In genomic region chr12:1575287-1575798, GRCh38 we compare ENCODE assay signal across 9 cellular contexts. TPM values are rescaled to one million over a fixed set of nuclear protein-coding genes. Genes with fewer than 3 reads are reported as not detected.
A peak's percentile ranks its signal among the peaks of the same experiment; 100 is the strongest.
DNase-seq lines count a peak whose midpoint lies in the region; ATAC-seq and TF ChIP-seq lines count a peak whose summit lies in the region.
"Had no signal": no experiment of that assay in that cellular context is flagged by ENCODE, and none has a peak within 500 bp of the region (broad histone marks: within the 10 kb centered on the region; RNA-seq: fewer than 3 reads in every experiment).

No MANE protein-coding gene starts in this region.

- POLR2A ChIA-PET in activated CD8-positive, alpha-beta T cell treated with anti-CD3 and anti-CD28 coated beads for 36 hours (lab: Charles Lee) = no interaction called here
- POLR2A ChIA-PET in activated CD8-positive, alpha-beta T cell treated with anti-CD3 and anti-CD28 coated beads, Interleukin-2, amount 10 ng/mL, durations not matched to agents 7 days and 5 days (lab: Charles Lee) = no interaction called here
- POLR2A ChIA-PET in naive thymus-derived CD8-positive, alpha-beta T cell (lab: Charles Lee) = interaction anchor here (0.6 kb wide), 1 partner anchor 192 kb away, joined by 6 read pairs; no protein-coding TSS in a partner anchor

- H3K36me3 ChIP-seq in lower lobe of right lung = no peaks in the 10 kb centered on the region
- no peaks in the 10 kb centered on the region for H3K36me3 ChIP-seq in vagina

- H3K4me3 ChIP-seq in cardiac fibroblast (replicated peaks in 1 of 2; ENCODE audit: low read depth in 2 of 2, low read length in 2 of 2) (no peak overlapping the region), lower lobe of right lung (no peak overlapping the region), vagina (peak overlapping the region in 1 of 2 donors; percentile 33)

- peaks cover 2% of the 10 kb centered on the region for H3K4me1 Mint-ChIP-seq in activated CD8-positive, alpha-beta T cell treated with anti-CD3 and anti-CD28 coated beads for 36 hours (ENCODE audit: low read depth)
- no peaks in the 10 kb centered on the region for H3K4me1 Mint-ChIP-seq in activated CD8-positive, alpha-beta T cell treated with anti-CD3 and anti-CD28 coated beads, Interleukin-2, amount 10 ng/mL, durations not matched to agents 7 days and 5 days (ENCODE audit: low read depth)
- peaks cover 0 to 9% (median 2%) of the 10 kb centered on the region in 4 donors for H3K4me1 Mint-ChIP-seq in naive thymus-derived CD8-positive, alpha-beta T cell

- DNase-seq in activated CD8-positive, alpha-beta T cell treated with anti-CD3 and anti-CD28 coated beads for 36 hours = no peak
- DNase-seq in activated CD8-positive, alpha-beta T cell treated with anti-CD3 and anti-CD28 coated beads, Interleukin-2, amount 10 ng/mL, durations not matched to agents 7 days and 5 days = no peak
- DNase-seq in cardiac fibroblast (ENCODE audit: low read depth in 2 of 2) = peak; percentile 27 to 39
- DNase-seq in lower lobe of right lung = no peak
- DNase-seq in vagina (ENCODE audit: extremely low spot score in 2 of 2) = no peak
- DNase-seq in naive thymus-derived CD8-positive, alpha-beta T cell = no peak
- DNase-seq in activated gamma-delta T cell (lab: John Stamatoyannopoulos, UW) = no peak
- no peak for DNase-seq in NCI-H2227 (lab: John Stamatoyannopoulos, UW; ENCODE audit: unreplicated experiment)

- H3K36me3 Mint-ChIP-seq in activated CD8-positive, alpha-beta T cell treated with anti-CD3 and anti-CD28 coated beads for 36 hours (ENCODE audit: low read depth) = peaks cover 1% of the 10 kb centered on the region
- peaks cover 2% of the 10 kb centered on the region for H3K36me3 Mint-ChIP-seq in activated CD8-positive, alpha-beta T cell treated with anti-CD3 and anti-CD28 coated beads, Interleukin-2, amount 10 ng/mL, durations not matched to agents 7 days and 5 days (ENCODE audit: low read depth)
- H3K36me3 Mint-ChIP-seq in naive thymus-derived CD8-positive, alpha-beta T cell = peaks cover 0 to 13% (median 2%) of the 10 kb centered on the region in 3 donors

- H3K27ac ChIP-seq in lower lobe of right lung (peak overlapping the region; percentile 8), vagina (peak overlapping the region; percentile 64)

- TF ChIP-seq CTCF in activated CD8-positive, alpha-beta T cell treated with anti-CD3 and anti-CD28 coated beads for 36 hours (IDR thresholded peaks at IDR 0.05) = no peak
- TF ChIP-seq CTCF in cardiac fibroblast (IDR thresholded peaks at IDR 0.05; ENCODE audit: low read depth, low read length) = no peak
- TF ChIP-seq CTCF in lower lobe of right lung (IDR thresholded peaks at IDR 0.05) = no peak
- TF ChIP-seq CTCF in vagina (IDR thresholded peaks at IDR 0.05) = no peak

- TF ChIP-seq POLR2A in vagina (IDR thresholded peaks at IDR 0.05) = no peak

- intact Hi-C loops in activated CD8-positive, alpha-beta T cell treated with anti-CD3 and anti-CD28 coated beads for 36 hours (cut with micrococcal nuclease) = no loop called here
- intact Hi-C loops in lower lobe of right lung (cut with DNase I) = no loop called here
- intact Hi-C loops in vagina (cut with DNase I) = no loop called here

- no peak for ATAC-seq in activated CD8-positive, alpha-beta T cell treated with anti-CD3 and anti-CD28 coated beads for 36 hours
- ATAC-seq in activated CD8-positive, alpha-beta T cell treated with anti-CD3 and anti-CD28 coated beads, Interleukin-2, amount 10 ng/mL, durations not matched to agents 7 days and 5 days = no peak
- ATAC-seq in lower lobe of right lung = peak in 1 of 2 donors; percentile 5
- no peak for ATAC-seq in naive thymus-derived CD8-positive, alpha-beta T cell

- H3K4me1 ChIP-seq in lower lobe of right lung (peaks cover 23% of the 10 kb centered on the region), vagina (peaks cover 23% of the 10 kb centered on the region)

- no peaks in the 10 kb centered on the region for H3K27me3 ChIP-seq in lower lobe of right lung (ENCODE audit: low read depth)
- H3K27me3 ChIP-seq in vagina = no peaks in the 10 kb centered on the region

- CTCF ChIA-PET in activated CD8-positive, alpha-beta T cell treated with anti-CD3 and anti-CD28 coated beads for 36 hours (lab: Charles Lee) = interaction anchor here (3.2 to 10.4 kb wide), 2 partner anchors 8 to 458 kb away, joined by 11 to 177 read pairs; no protein-coding TSS in a partner anchor
- CTCF ChIA-PET in activated CD8-positive, alpha-beta T cell treated with anti-CD3 and anti-CD28 coated beads, Interleukin-2, amount 10 ng/mL, durations not matched to agents 7 days and 5 days (lab: Charles Lee) = interaction anchor here (1.6 to 1.8 kb wide), 2 partner anchors 8 to 458 kb away, joined by 4 to 11 read pairs; no protein-coding TSS in a partner anchor

- H3K27me3 Mint-ChIP-seq in activated CD8-positive, alpha-beta T cell treated with anti-CD3 and anti-CD28 coated beads for 36 hours = peaks cover 2% of the 10 kb centered on the region
- peaks cover 8% of the 10 kb centered on the region for H3K27me3 Mint-ChIP-seq in activated CD8-positive, alpha-beta T cell treated with anti-CD3 and anti-CD28 coated beads, Interleukin-2, amount 10 ng/mL, durations not matched to agents 7 days and 5 days (ENCODE audit: low read depth)
- peaks cover 0 to 3% (median 0%) of the 10 kb centered on the region in 5 donors for H3K27me3 Mint-ChIP-seq in naive thymus-derived CD8-positive, alpha-beta T cell

- peak overlapping the region; percentile 11 for H3K27ac Mint-ChIP-seq in activated CD8-positive, alpha-beta T cell treated with anti-CD3 and anti-CD28 coated beads for 36 hours
- H3K27ac Mint-ChIP-seq in activated CD8-positive, alpha-beta T cell treated with anti-CD3 and anti-CD28 coated beads, Interleukin-2, amount 10 ng/mL, durations not matched to agents 7 days and 5 days = no peak overlapping the region
- no peak overlapping the region for H3K27ac Mint-ChIP-seq in naive thymus-derived CD8-positive, alpha-beta T cell

- H3K4me3 Mint-ChIP-seq in activated CD8-positive, alpha-beta T cell treated with anti-CD3 and anti-CD28 coated beads for 36 hours = no peak overlapping the region
- H3K4me3 Mint-ChIP-seq in activated CD8-positive, alpha-beta T cell treated with anti-CD3 and anti-CD28 coated beads, Interleukin-2, amount 10 ng/mL, durations not matched to agents 7 days and 5 days = no peak overlapping the region
- H3K4me3 Mint-ChIP-seq in naive thymus-derived CD8-positive, alpha-beta T cell = no peak overlapping the region

- no peaks in the 10 kb centered on the region for H3K9me3 Mint-ChIP-seq in activated CD8-positive, alpha-beta T cell treated with anti-CD3 and anti-CD28 coated beads for 36 hours
- no peaks in the 10 kb centered on the region for H3K9me3 Mint-ChIP-seq in activated CD8-positive, alpha-beta T cell treated with anti-CD3 and anti-CD28 coated beads, Interleukin-2, amount 10 ng/mL, durations not matched to agents 7 days and 5 days (ENCODE audit: insufficient read depth)
- no peaks in the 10 kb centered on the region for H3K9me3 Mint-ChIP-seq in naive thymus-derived CD8-positive, alpha-beta T cell

- H3K9me3 ChIP-seq in lower lobe of right lung (no peaks in the 10 kb centered on the region), vagina (no peaks in the 10 kb centered on the region)

RNA-seq across cellular contexts. Expression of gene FBXL14, which starts 19.0 kb away (rescaled TPM):
- 10 to 100 TPM; 23.3 to 25.1 TPM for total RNA-seq in activated CD8-positive, alpha-beta T cell treated with anti-CD3 and anti-CD28 coated beads for 36 hours
- total RNA-seq in activated CD8-positive, alpha-beta T cell treated with anti-CD3 and anti-CD28 coated beads, Interleukin-2, amount 10 ng/mL, durations not matched to agents 7 days and 5 days = 10 to 100 TPM; 27.5 to 28.9 TPM
- total RNA-seq in lower lobe of right lung = 16.6 TPM
- total RNA-seq in vagina = 15.2 TPM
- 10 to 100 TPM; 36.5 to 38.8 TPM for total RNA-seq in naive thymus-derived CD8-positive, alpha-beta T cell
- 10 to 100 TPM; 12.1 to 24.5 (median 16.6) TPM for polyA plus RNA-seq in naive thymus-derived CD8-positive, alpha-beta T cell

RNA-seq across cellular contexts. Expression of gene WNT5B, which starts 53.7 kb away (rescaled TPM):
- not detected for total RNA-seq in activated CD8-positive, alpha-beta T cell treated with anti-CD3 and anti-CD28 coated beads for 36 hours
- total RNA-seq in activated CD8-positive, alpha-beta T cell treated with anti-CD3 and anti-CD28 coated beads, Interleukin-2, amount 10 ng/mL, durations not matched to agents 7 days and 5 days = not detected
- total RNA-seq in lower lobe of right lung = 6.1 TPM
- 7.6 TPM for total RNA-seq in vagina
- not detected for total RNA-seq in naive thymus-derived CD8-positive, alpha-beta T cell
- polyA plus RNA-seq in naive thymus-derived CD8-positive, alpha-beta T cell = not detected
- total RNA-seq: pulmonary artery endothelial cell had no signal

Comparison
In these comparisons a context has a peak if more than half of its experiments do, and no peak if none do; other contexts are left out.
1. DNase-seq: peak in cardiac fibroblast (2 of 2); none in activated CD8-positive, alpha-beta T cell treated with anti-CD3 and anti-CD28 coated beads for 36 hours (single experiment), activated CD8-positive, alpha-beta T cell treated with anti-CD3 and anti-CD28 coated beads, Interleukin-2, amount 10 ng/mL, durations not matched to agents 7 days and 5 days (single experiment), lower lobe of right lung (single experiment), vagina (0 of 2), naive thymus-derived CD8-positive, alpha-beta T cell (0 of 10), activated gamma-delta T cell (single experiment) and NCI-H2227 (single experiment).